1 cellular context compared by ENCODE assay signal in genomic region chr16:87854053-87854906, GRCh38.
TF ChIP-seq lines count a peak whose summit lies in the region.

No MANE protein-coding gene starts in this region.

TF ChIP-seq in K562, 482 proteins besides CTCF, POLR2A, EP300 and RAD21 (continued from another document and continues in another):
- TF ChIP-seq ZNF395 (CRISPR knock-in tag; IDR thresholded peaks at IDR 0.05) (peak; percentile 91), HMG20A (CRISPR knock-in tag; conservative IDR thresholded peaks at IDR 0.05) (no peak), MEIS2 (IDR thresholded peaks at IDR 0.05; ENCODE audit: partially characterized antibody) (peak; percentile 83), MCM2 (IDR thresholded peaks at IDR 0.05; ENCODE audit: low read depth) (no peak), TARDBP (IDR thresholded peaks at IDR 0.05) (peak; percentile 93), BRD9 (IDR thresholded peaks at IDR 0.05; ENCODE audit: low read depth, partially characterized antibody) (peak; percentile 69), PTBP1 (IDR thresholded peaks at IDR 0.05; ENCODE audit: low read depth, low read length) (no peak), FIP1L1 (IDR thresholded peaks at IDR 0.05; ENCODE audit: low read depth, low read length, poor library complexity, severe bottlenecking) (no peak), BCOR (IDR thresholded peaks at IDR 0.05) (peak; percentile 94), ARID2 (IDR thresholded peaks at IDR 0.05) (no peak), GATAD2B (IDR thresholded peaks at IDR 0.05; ENCODE audit: borderline replicate concordance) (peak; percentile 97), NR3C1 (CRISPR knock-in tag; IDR thresholded peaks at IDR 0.05) (no peak), SRF (CRISPR knock-in tag; IDR thresholded peaks at IDR 0.05) (peak in 1 of 2 experiments; percentile 48; a peak in 1 of 4 replicates), CBX8 (IDR thresholded peaks at IDR 0.05; ENCODE audit: borderline replicate concordance, extremely low read depth, low read depth, low read length, poor library complexity, severe bottlenecking) (no peak), USF1 (CRISPR knock-in tag; IDR thresholded peaks at IDR 0.05) (no peak), ZNF740 (CRISPR knock-in tag; IDR thresholded peaks at IDR 0.05) (no peak; the same call in 1 of the 2 replicates), ZNF740 (tag; IDR thresholded peaks at IDR 0.05) (peak in 1 of 2 experiments; percentile 41; a peak in 2 of 4 replicates), MAX (CRISPR knock-in tag; IDR thresholded peaks at IDR 0.05) (peak; percentile 56), CHD1 (IDR thresholded peaks at IDR 0.05; ENCODE audit: low read length) (no peak), CCNT2 (IDR thresholded peaks at IDR 0.05; ENCODE audit: borderline replicate concordance, extremely low read depth, insufficient read length, low read depth, low read length) (peak; percentile 100), MGA (IDR thresholded peaks at IDR 0.05) (no peak), IFI16 (CRISPR knock-in tag; IDR thresholded peaks at IDR 0.05) (no peak), RNF2 (IDR thresholded peaks at IDR 0.05) (peak; percentile 96), ZKSCAN8 (CRISPR knock-in tag; IDR thresholded peaks at IDR 0.05) (peak; percentile 67; the same call in 1 of the 2 replicates), BRCA1 (IDR thresholded peaks at IDR 0.05) (no peak), BRCA1 (CRISPR knock-in tag; IDR thresholded peaks at IDR 0.05) (no peak), SMC3 (conservative IDR thresholded peaks at IDR 0.05; ENCODE audit: insufficient read depth, low read depth, low read length) (0 out of 2 replicates have a peak, but pooled peaks have one; percentile 1), ETS2 (tag; IDR thresholded peaks at IDR 0.05; ENCODE audit: borderline replicate concordance, poor library complexity, severe bottlenecking) (no peak), MBD1 (CRISPR knock-in tag; IDR thresholded peaks at IDR 0.05) (no peak), ZNF253 (CRISPR knock-in tag; conservative IDR thresholded peaks at IDR 0.05) (no peak), ZBTB40 (IDR thresholded peaks at IDR 0.05) (no peak), ZBTB40 (CRISPR knock-in tag; IDR thresholded peaks at IDR 0.05) (no peak), MAFG (tag; conservative IDR thresholded peaks at IDR 0.05) (no peak)
